Comparison of ENCODE assay signal across 10 cellular contexts in the genomic region with DNA sequence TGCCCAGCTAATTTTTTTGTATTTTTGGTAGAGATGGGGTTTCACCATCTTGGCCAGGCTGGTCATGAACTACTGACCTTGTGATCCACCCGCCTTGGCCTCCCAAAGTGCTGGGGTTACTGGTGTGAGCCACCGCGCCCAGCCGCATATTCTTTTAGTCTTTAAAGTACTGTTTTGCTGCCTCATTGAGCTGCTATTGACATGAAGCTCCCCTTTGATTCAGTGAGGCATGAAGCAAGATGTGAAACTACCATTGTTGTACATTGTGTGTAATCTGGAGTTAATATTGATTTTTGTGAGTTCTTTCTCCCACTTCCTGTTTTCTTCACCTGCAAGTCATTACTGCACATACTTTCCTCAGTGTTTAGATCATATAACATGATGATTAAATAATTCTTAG.
DNase-seq lines count a peak whose midpoint lies in the region; ATAC-seq and FAIRE-seq lines count a peak whose summit lies in the region.
"Had no signal": no experiment of that assay in that cellular context is flagged by ENCODE, and none has a peak within 500 bp of the region (broad histone marks: within the 10 kb centered on the region; RNA-seq: fewer than 3 reads in every experiment).

No MANE protein-coding gene starts in this region.

- peaks cover 8 to 12% (median 9%) of the 10 kb centered on the region in 3 donors for H3K4me1 Mint-ChIP-seq in naive B cell

- peaks cover 24 to 26% of the 10 kb centered on the region in 2 donors for H3K36me3 Mint-ChIP-seq in naive B cell

- H3K27me3 Mint-ChIP-seq in naive B cell = peaks cover 0 to 3% (median 0%) of the 10 kb centered on the region in 3 donors

- ATAC-seq in HG02623 (IDR thresholded peaks at IDR 0.05; ENCODE audit: unreplicated experiment) = peak; percentile 91
- ATAC-seq in naive B cell (ENCODE audit: low read depth in 2 of 2) = peak; percentile 98 to 99
- no peak for ATAC-seq in sciatic nerve

- intact Hi-C loops in sciatic nerve (cut with DNase I) = no loop called here

- peak overlapping the region in 5 of 6 donors; percentile 15 to 89 (median 69) for H3K27ac Mint-ChIP-seq in naive B cell

- DNase-seq in DMS153 (lab: John Stamatoyannopoulos, UW) = peak; percentile 11
- no peak for DNase-seq in DMS153 treated with DMSO at 0.1 percent for 48 hours (lab: John Stamatoyannopoulos, UW; ENCODE audit: unreplicated experiment)
- DNase-seq in HTR-8/SVneo (ENCODE audit: insufficient read length, low spot score) = no peak
- peak; percentile 38 for DNase-seq in naive B cell
- DNase-seq in NCI-H1048 (lab: John Stamatoyannopoulos, UW) = no peak
- DNase-seq in sciatic nerve (ENCODE audit: low spot score) = no peak
- DNase-seq in HCEC 1CT = no peak
- DNase-seq: small intestine had no signal

- peak overlapping the region in 7 of 8 donors; percentile 14 to 73 (median 49) for H3K4me3 Mint-ChIP-seq in naive B cell

- peaks cover 0 to 3% (median 0%) of the 10 kb centered on the region in 7 donors for H3K9me3 Mint-ChIP-seq in naive B cell

- peak; percentile 95 for FAIRE-seq in HTR-8/SVneo (lab: Jason Lieb, UNC)
- FAIRE-seq: keratinocyte had no signal

Comparison
In these comparisons a context has a peak if more than half of its experiments do, and no peak if none do; other contexts are left out.
1. DNase-seq: peak in DMS153 (single experiment) and naive B cell (single experiment); none in DMS153 treated with DMSO at 0.1 percent for 48 hours (single experiment), HTR-8/SVneo (single experiment), NCI-H1048 (single experiment), sciatic nerve (single experiment) and HCEC 1CT (single experiment).